ENCODE assay signal across 1 cellular context in genomic region chr13:52373277-52373676, GRCh38.
TF ChIP-seq lines count a peak whose summit lies in the region.

No MANE protein-coding gene starts in this region.

TF ChIP-seq in endothelial cell of umbilical vein, 7 proteins besides CTCF, POLR2A, EP300 and RAD21:
- peak; percentile 61 for TF ChIP-seq FOS (IDR thresholded peaks at IDR 0.05; ENCODE audit: borderline replicate concordance, insufficient read depth, low read length)
TF ChIP-seq in endothelial cell of umbilical vein: peak in this region for 1; not testable (repeated sequence) for 6.
